ENCODE assay signal across 21 cellular contexts in genomic region chr3:154852515-154852914, GRCh38.
DNase-seq lines count a peak whose midpoint lies in the region; ATAC-seq and TF ChIP-seq lines count a peak whose summit lies in the region.
"Had no signal": no experiment of that assay in that cellular context is flagged by ENCODE, and none has a peak within 500 bp of the region (broad histone marks: within the 10 kb centered on the region; RNA-seq: fewer than 3 reads in every experiment).

No MANE protein-coding gene starts in this region.

- no peaks in the 10 kb centered on the region for H3K79me2 ChIP-seq in PC-3 (ENCODE audit: low read length)

- peaks cover 12% of the 10 kb centered on the region for H3K4me1 ChIP-seq in PC-3 (ENCODE audit: insufficient read depth, low read length)
- H3K4me1 ChIP-seq in mucosa of descending colon (ENCODE audit: low read depth), result no peaks in the 10 kb centered on the region
- H3K4me1 ChIP-seq: A549, Caco-2 had no signal

- no TSS peak for BruUV-seq in PC-3 (replicated peaks; lab: Mats Ljungman, UMichigan)

- H3K9ac ChIP-seq in PC-3 (ENCODE audit: low read length), result no peak overlapping the region

- H3K27me3 ChIP-seq in PC-3 (ENCODE audit: low read length), result no peaks in the 10 kb centered on the region

- intact Hi-C loops in PC-3 (cut with micrococcal nuclease), result loop anchor here (2.0 kb wide), 1 partner anchor 34 kb away; no protein-coding TSS in a partner anchor
- intact Hi-C loops in mucosa of descending colon (cut with DNase I, micrococcal nuclease), result no loop called here

- H3K36me3 ChIP-seq in PC-3 (ENCODE audit: low read depth, low read length) (no peaks in the 10 kb centered on the region), mucosa of descending colon (ENCODE audit: low read depth) (no peaks in the 10 kb centered on the region)

- no peak overlapping the region for H2AFZ ChIP-seq in PC-3 (ENCODE audit: low read length)
- H2AFZ ChIP-seq: GM23338 had no signal

- peak overlapping the region; percentile 7 for H3K27ac ChIP-seq in PC-3 (ENCODE audit: low read length)
- H3K27ac ChIP-seq: 22Rv1, A549, C4-2B, HL-60 had no signal

- H3K9me3 ChIP-seq in PC-3 (ENCODE audit: low read length), result no peaks in the 10 kb centered on the region
- H3K9me3 ChIP-seq in mucosa of descending colon, result no peaks in the 10 kb centered on the region
- H3K9me3 ChIP-seq: Caco-2 had no signal

- peak; percentile 31 for DNase-seq in DMS53 (lab: John Stamatoyannopoulos, UW)
- DNase-seq in DMS53 treated with DMSO at 0.1 percent for 48 hours (lab: John Stamatoyannopoulos, UW; ENCODE audit: unreplicated experiment), result no peak
- DNase-seq in PC-3, result peak; percentile 57
- peak; percentile 9 for DNase-seq in kidney tubule cell (ENCODE audit: low spot score)
- DNase-seq in mucosa of descending colon, result no peak
- DNase-seq in NCI-H187 (lab: John Stamatoyannopoulos, UW), result no peak
- DNase-seq in stimulated activated CD8-positive, alpha-beta memory T cell treated with anti-CD3 and anti-CD28 coated beads, Interleukin-4, amount 100 ng/mL, for 48 hours, result no peak
- DNase-seq: AML-193; Caco-2; CD4-positive, alpha-beta T cell; DMS153; DND-41; EL; HCEC 1CT had no signal

- no peak for TF ChIP-seq CTCF in PC-3 (conservative IDR thresholded peaks at IDR 0.05; ENCODE audit: low read depth, low read length)
- TF ChIP-seq CTCF in mucosa of descending colon (IDR thresholded peaks at IDR 0.05), result no peak

- H3F3A ChIP-seq in PC-3 (ENCODE audit: low read length, unreplicated experiment), result no peaks in the 10 kb centered on the region

- POLR2A ChIA-PET in PC-3 (lab: Charles Lee; ENCODE audit: unreplicated experiment), result no interaction called here

- ATAC-seq in PC-3 (peak; percentile 86), mucosa of descending colon (peak; percentile 64), HG03460 (IDR thresholded peaks at IDR 0.05; ENCODE audit: unreplicated experiment) (no peak)
- ATAC-seq: A549, GM23338, HepG2 had no signal

- no peaks in the 10 kb centered on the region for H4K20me1 ChIP-seq in PC-3 (ENCODE audit: low read length)

- H3K4me3 ChIP-seq in PC-3 (ENCODE audit: low read length), result no peak overlapping the region
- no peak overlapping the region for H3K4me3 ChIP-seq in mucosa of descending colon
- H3K4me3 ChIP-seq: A549, GM23338 had no signal

- no peaks in the 10 kb centered on the region for H3K9me2 ChIP-seq in PC-3 (replicated peaks; ENCODE audit: low read length)

- CTCF ChIA-PET in PC-3 (lab: Charles Lee), result interaction anchor here (0.6 kb wide), 2 partner anchors 368 to 953 kb away, joined by 4 read pairs; no protein-coding TSS in a partner anchor

- H3K4me2 ChIP-seq in PC-3 (ENCODE audit: low read length), result peak overlapping the region; percentile 14; the same call in 1 of the 2 replicates
- H3K4me2 ChIP-seq: A549, GM23338 had no signal

Comparison
In these comparisons a context has a peak if more than half of its experiments do, and no peak if none do; other contexts are left out.
1. DNase-seq: peak in DMS53 (single experiment), PC-3 (single experiment) and kidney tubule cell (single experiment); none in DMS53 treated with DMSO at 0.1 percent for 48 hours (single experiment), mucosa of descending colon (0 of 3), NCI-H187 (0 of 2) and stimulated activated CD8-positive, alpha-beta memory T cell treated with anti-CD3 and anti-CD28 coated beads, Interleukin-4, amount 100 ng/mL, for 48 hours (single experiment).